8 cellular contexts compared by ENCODE assay signal in the genomic region with DNA sequence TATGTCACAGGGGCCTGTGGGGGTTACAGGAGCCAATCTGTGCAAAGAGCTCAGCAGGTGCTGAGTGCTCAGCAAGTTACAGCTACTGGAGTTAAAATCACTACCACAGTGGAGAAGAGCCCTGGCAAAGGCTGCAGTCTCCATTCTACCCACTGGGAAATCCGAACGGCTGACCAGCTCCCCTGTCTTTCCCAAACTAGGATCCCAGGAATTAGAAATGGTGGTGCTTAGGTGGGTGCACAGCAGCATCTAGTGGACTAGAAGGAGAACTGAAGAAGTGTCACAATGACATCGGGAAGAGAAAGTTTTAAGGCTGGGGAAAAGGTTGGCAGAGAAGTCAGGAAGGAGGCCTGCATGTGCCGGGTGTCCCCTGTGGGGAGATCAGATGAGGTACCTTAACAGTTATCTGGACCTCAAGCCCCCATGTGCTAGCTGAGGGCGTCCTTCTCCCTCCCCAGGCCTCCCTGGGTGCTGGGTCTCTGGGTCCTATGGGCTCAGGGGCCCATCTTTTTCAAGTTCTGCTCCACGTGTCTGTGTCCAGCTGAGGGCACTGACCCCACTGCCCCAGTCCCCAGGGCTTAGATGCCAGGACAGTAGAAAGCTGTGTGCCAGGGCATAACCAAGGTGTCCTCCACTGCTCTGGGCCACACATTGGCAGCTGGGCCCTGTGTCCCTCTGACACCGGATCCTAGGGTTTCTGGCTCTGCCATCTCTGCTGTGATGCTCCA. TPM values are rescaled to one million over a fixed set of nuclear protein-coding genes. Genes with fewer than 3 reads are reported as not detected.
A peak's percentile ranks its signal among the peaks of the same experiment; 100 is the strongest.
DNase-seq lines count a peak whose midpoint lies in the region; ATAC-seq and TF ChIP-seq lines count a peak whose summit lies in the region.

No MANE protein-coding gene starts in this region.

- TF ChIP-seq CTCF in Caco-2 (IDR thresholded peaks at IDR 0.05; ENCODE audit: insufficient read depth in 1 of 2, low read depth in 1 of 2, low read length in 1 of 2, severe bottlenecking in 1 of 2, unreplicated experiment in 1 of 2) (peak; percentile 68 to 82), brain microvascular endothelial cell (IDR thresholded peaks at IDR 0.05; ENCODE audit: low read depth, low read length, missing control alignments) (peak; percentile 84)

- no peak for ATAC-seq in HG03108 (IDR thresholded peaks at IDR 0.05; ENCODE audit: unreplicated experiment)
- no peak for ATAC-seq in activated T-cell treated with anti-CD3 and anti-CD28 coated beads, Interleukin-2, amount 50 U/mL, for 72 hours (replicated peaks in 1 of 2)

- intact Hi-C loops in Caco-2 (cut with micrococcal nuclease; ENCODE audit: unreplicated experiment) = no loop called here

- H3K36me3 Mint-ChIP-seq in Caco-2 (ENCODE audit: insufficient read depth, unreplicated experiment) = peaks cover 6% of the 10 kb centered on the region
- no peaks in the 10 kb centered on the region for H3K36me3 Mint-ChIP-seq in activated T-cell treated with anti-CD3 and anti-CD28 coated beads, Interleukin-2, amount 50 U/mL, for 72 hours (ENCODE audit: insufficient read depth in 2 of 2)

- no peaks in the 10 kb centered on the region for H3K27me3 Mint-ChIP-seq in Caco-2 (ENCODE audit: insufficient read depth, unreplicated experiment)
- peaks cover 13% of the 10 kb centered on the region for H3K27me3 Mint-ChIP-seq in activated T-cell treated with anti-CD3 and anti-CD28 coated beads, Interleukin-2, amount 50 U/mL, for 72 hours (ENCODE audit: low read depth)

- H3K36me3 ChIP-seq in Caco-2 (ENCODE audit: control insufficient read depth, insufficient read depth, low read length) = no peaks in the 10 kb centered on the region
- no peaks in the 10 kb centered on the region for H3K36me3 ChIP-seq in brain microvascular endothelial cell (replicated peaks)

- peaks cover 46% of the 10 kb centered on the region for H3K4me1 ChIP-seq in Caco-2

- no peaks in the 10 kb centered on the region for H3K9me3 Mint-ChIP-seq in Caco-2 (ENCODE audit: unreplicated experiment)
- no peaks in the 10 kb centered on the region for H3K9me3 Mint-ChIP-seq in activated T-cell treated with anti-CD3 and anti-CD28 coated beads, Interleukin-2, amount 50 U/mL, for 72 hours

- DNase-seq in Caco-2 (peak; percentile 65 to 69), Kasumi-1 (lab: John Stamatoyannopoulos, UW) (peak; percentile 3 to 38), brain microvascular endothelial cell (peak; percentile 16), medulla oblongata (ENCODE audit: extremely low spot score) (peak; percentile 11), putamen (ENCODE audit: low spot score) (no peak), globus pallidus (ENCODE audit: low spot score) (no peak)
- no peak for DNase-seq in activated T-cell treated with anti-CD3 and anti-CD28 coated beads, Interleukin-2, amount 50 U/mL, for 72 hours

- H3K9me3 ChIP-seq in Caco-2 = no peaks in the 10 kb centered on the region

- H3K4me3 Mint-ChIP-seq in Caco-2 (ENCODE audit: unreplicated experiment) = no peak overlapping the region
- H3K4me3 Mint-ChIP-seq in activated T-cell treated with anti-CD3 and anti-CD28 coated beads, Interleukin-2, amount 50 U/mL, for 72 hours = no peak overlapping the region

- H3K27me3 ChIP-seq in Caco-2 (replicated peaks; ENCODE audit: control insufficient read depth, insufficient read depth, low read length) (no peaks in the 10 kb centered on the region), brain microvascular endothelial cell (replicated peaks) (no peaks in the 10 kb centered on the region)

- H3K4me3 ChIP-seq in Caco-2 (ENCODE audit: low read depth, low read length) (no peak overlapping the region), brain microvascular endothelial cell (ENCODE audit: low read depth, low read length) (no peak overlapping the region)

- no TSS peak for BruUV-seq in Caco-2 (replicated peaks; lab: Mats Ljungman, UMichigan)

- peak overlapping the region; percentile 75 for H3K27ac Mint-ChIP-seq in Caco-2 (ENCODE audit: unreplicated experiment)
- no peak overlapping the region for H3K27ac Mint-ChIP-seq in activated T-cell treated with anti-CD3 and anti-CD28 coated beads, Interleukin-2, amount 50 U/mL, for 72 hours

- CTCF ChIA-PET in Caco-2 (lab: Charles Lee) = interaction anchor here (0.6 to 1.7 kb wide), 14 partner anchors 10 to 281 kb away, joined by 3 to 11 read pairs (median 4); a partner anchor contains a TSS

- POLR2A ChIA-PET in Caco-2 (lab: Charles Lee) = interaction anchor here (0.7 kb wide), 1 partner anchor 30 kb away, joined by 3 read pairs; no protein-coding TSS in a partner anchor

- in situ Hi-C loops in brain microvascular endothelial cell (cut with HindIII; ENCODE audit: low pct_ligation_motif_present, low sequenced_read_pairs) = no loop called here

- peaks cover 36% of the 10 kb centered on the region for H3K4me1 Mint-ChIP-seq in Caco-2 (ENCODE audit: low read depth, unreplicated experiment)
- no peaks in the 10 kb centered on the region for H3K4me1 Mint-ChIP-seq in activated T-cell treated with anti-CD3 and anti-CD28 coated beads, Interleukin-2, amount 50 U/mL, for 72 hours (ENCODE audit: low read depth)

- H3K27ac ChIP-seq in brain microvascular endothelial cell = no peak overlapping the region

RNA-seq across cellular contexts. Expression of a gene that starts 1.9 kb away (rescaled TPM):
- total RNA-seq in Caco-2 (2022) = 0.16 and 0.45 TPM in 2 replicates
- not detected for total RNA-seq in activated T-cell treated with anti-CD3 and anti-CD28 coated beads, Interleukin-2, amount 50 U/mL, for 72 hours

RNA-seq across cellular contexts. Expression of a gene that starts 33.4 kb away (rescaled TPM):
- total RNA-seq in Caco-2 (2022) = 5.5 and 6.1 TPM in 2 replicates
- total RNA-seq in activated T-cell treated with anti-CD3 and anti-CD28 coated beads, Interleukin-2, amount 50 U/mL, for 72 hours = under 1 TPM; 0.07 to 0.14 TPM

Comparison
In these comparisons a context has a peak if more than half of its experiments do, and no peak if none do; other contexts are left out.
1. DNase-seq: peak in Caco-2 (2 of 2), Kasumi-1 (2 of 2), brain microvascular endothelial cell (single experiment) and medulla oblongata (single experiment); none in putamen (single experiment), globus pallidus (single experiment) and activated T-cell treated with anti-CD3 and anti-CD28 coated beads, Interleukin-2, amount 50 U/mL, for 72 hours (0 of 2).